In the genomic region with DNA sequence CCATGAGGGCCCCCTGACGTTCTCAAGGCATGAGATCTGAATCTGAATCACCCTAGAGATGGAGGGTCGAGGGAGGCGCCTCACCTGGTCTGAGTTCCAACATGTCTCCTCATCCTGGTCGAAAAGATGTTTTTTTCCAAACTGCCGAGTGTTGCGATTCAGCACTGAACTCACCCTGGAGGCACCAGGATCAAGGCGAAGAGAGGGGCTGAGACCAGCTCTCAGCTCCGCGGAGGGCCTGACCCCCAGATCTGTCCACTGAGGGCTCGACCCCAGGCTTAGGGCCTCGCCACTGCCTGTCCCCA, we compare ENCODE assay signal across 8 cellular contexts. TPM values are rescaled to one million over a fixed set of nuclear protein-coding genes. Genes with fewer than 3 reads are reported as not detected.
A peak's percentile ranks its signal among the peaks of the same experiment; 100 is the strongest.
DNase-seq lines count a peak whose midpoint lies in the region; ATAC-seq and TF ChIP-seq lines count a peak whose summit lies in the region.

No MANE protein-coding gene starts in this region.

- peaks cover 7% of the 10 kb centered on the region for H3K27me3 Mint-ChIP-seq in osteocyte (ENCODE audit: unreplicated experiment)

- H3K4me1 ChIP-seq in MM.1S (ENCODE audit: low read length) = 0 out of 2 replicates have a peak, but pooled peaks cover 4% of the 10 kb centered on the region
- no peaks in the 10 kb centered on the region for H3K4me1 ChIP-seq in endocrine pancreas (ENCODE audit: control insufficient read depth, insufficient read depth, low read length)

- TF ChIP-seq CTCF in MM.1S (IDR thresholded peaks at IDR 0.05; ENCODE audit: low read length) = no peak
- no peak for TF ChIP-seq CTCF in osteocyte (IDR thresholded peaks at IDR 0.05)
- no peak for TF ChIP-seq CTCF in GM20000 (IDR thresholded peaks at IDR 0.05; ENCODE audit: extremely low read depth, missing control alignments)

- peaks cover 20% of the 10 kb centered on the region for H3K79me2 ChIP-seq in MM.1S (ENCODE audit: low read length)

- H3K9ac ChIP-seq in MM.1S (ENCODE audit: low read length) (peak overlapping the region; percentile 90), endocrine pancreas (ENCODE audit: control insufficient read depth, insufficient read depth, low read length) (peak overlapping the region; percentile 85)

- peak overlapping the region; percentile 50; the same call in 1 of the 2 replicates for H3K27ac ChIP-seq in MM.1S (ENCODE audit: low read length)

- no peaks in the 10 kb centered on the region for H3K9me2 ChIP-seq in MM.1S (replicated peaks; ENCODE audit: insufficient read depth, low read length)

- peak overlapping the region; percentile 87 for H3K27ac Mint-ChIP-seq in osteocyte (ENCODE audit: unreplicated experiment)

- peak overlapping the region; percentile 91 for H3K4me2 ChIP-seq in MM.1S (ENCODE audit: low read depth, low read length)

- H3K4me3 Mint-ChIP-seq in osteocyte (ENCODE audit: unreplicated experiment) = peak overlapping the region; percentile 90

- peak overlapping the region; percentile 64 for H2AFZ ChIP-seq in MM.1S (ENCODE audit: low read length)

- DNase-seq in MM.1S (no peak), osteocyte (ENCODE audit: extremely low spot score, unreplicated experiment) (no peak), NCI-H748 treated with DMSO at 0.1 percent for 48 hours (lab: John Stamatoyannopoulos, UW) (no peak), posterior cingulate gyrus (no peak), GM20000 (ENCODE audit: low spot score) (no peak), cerebellar nuclear complex (lab: John Stamatoyannopoulos, UW) (no peak)

- no peaks in the 10 kb centered on the region for H4K20me1 ChIP-seq in MM.1S (ENCODE audit: insufficient read depth, low read length)

- H3K9me3 ChIP-seq in MM.1S (replicated peaks; ENCODE audit: insufficient read depth, low read length) = no peaks in the 10 kb centered on the region
- no peaks in the 10 kb centered on the region for H3K9me3 ChIP-seq in endocrine pancreas (ENCODE audit: control insufficient read depth, low read length)

- no peaks in the 10 kb centered on the region for H3K9me3 Mint-ChIP-seq in osteocyte (ENCODE audit: unreplicated experiment)

- H3K4me3 ChIP-seq in MM.1S (ENCODE audit: low read length) = peak overlapping the region; percentile 85
- peak overlapping the region; percentile 44 for H3K4me3 ChIP-seq in endocrine pancreas (ENCODE audit: control insufficient read depth, insufficient read depth, low read length)

- ATAC-seq in GM19035 (IDR thresholded peaks at IDR 0.05; ENCODE audit: unreplicated experiment) = peak; percentile 22

- H3K36me3 Mint-ChIP-seq in osteocyte (ENCODE audit: unreplicated experiment) = peaks cover 9% of the 10 kb centered on the region

- H3K27me3 ChIP-seq in MM.1S (replicated peaks; ENCODE audit: insufficient read depth, low read length) (peaks cover 21% of the 10 kb centered on the region), endocrine pancreas (ENCODE audit: control insufficient read depth, insufficient read depth, low read length) (no peaks in the 10 kb centered on the region)

- H3K36me3 ChIP-seq in MM.1S (replicated peaks; ENCODE audit: insufficient read depth, low read length) = no peaks in the 10 kb centered on the region
- H3K36me3 ChIP-seq in endocrine pancreas (ENCODE audit: control insufficient read depth, insufficient read depth, low read length) = no peaks in the 10 kb centered on the region

- peaks cover 13% of the 10 kb centered on the region for H3K4me1 Mint-ChIP-seq in osteocyte (ENCODE audit: unreplicated experiment)

- H3F3A ChIP-seq in MM.1S (ENCODE audit: insufficient read depth, low read length) = no peaks in the 10 kb centered on the region

- intact Hi-C loops in posterior cingulate gyrus (cut with DNase I) = loop anchor here (1.0 to 5.0 kb wide), 2 partner anchors 10 to 120 kb away; a partner anchor contains a TSS

RNA-seq across cellular contexts. Expression of a gene that starts 0.6 kb away (rescaled TPM):
- 11.6 and 11.7 TPM in 2 replicates for total RNA-seq in osteocyte

RNA-seq across cellular contexts. Expression of a gene that starts 9.1 kb away (rescaled TPM):
- total RNA-seq in osteocyte = not detected in 2 replicates

RNA-seq across cellular contexts. Expression of a gene that starts 10.6 kb away (rescaled TPM):
- 74.8 and 75.3 TPM in 2 replicates for total RNA-seq in osteocyte

RNA-seq across cellular contexts. Expression of a gene that starts 10.7 kb away (rescaled TPM):
- total RNA-seq in osteocyte = 23.7 and 24.4 TPM in 2 replicates

RNA-seq across cellular contexts. Expression of a gene that starts 32.6 kb away (rescaled TPM):
- total RNA-seq in osteocyte = 1.2 and 1.6 TPM in 2 replicates
